21 cellular contexts compared by ENCODE assay signal in genomic region chr4:119116021-119116420, GRCh38. TPM values are rescaled to one million over a fixed set of nuclear protein-coding genes. Genes with fewer than 3 reads are reported as not detected.
A peak's percentile ranks its signal among the peaks of the same experiment; 100 is the strongest.
DNase-seq lines count a peak whose midpoint lies in the region; ATAC-seq and TF ChIP-seq lines count a peak whose summit lies in the region.
"Had no signal": no experiment of that assay in that cellular context is flagged by ENCODE, and none has a peak within 500 bp of the region (broad histone marks: within the 10 kb centered on the region; RNA-seq: fewer than 3 reads in every experiment).

No MANE protein-coding gene starts in this region.

- POLR2A ChIA-PET in PC-3 (lab: Charles Lee; ENCODE audit: unreplicated experiment), result no interaction called here

- H3K9ac ChIP-seq in adipocyte (ENCODE audit: low read length) (peak overlapping the region; percentile 77), neural progenitor cell (no peak overlapping the region), PC-3 (ENCODE audit: low read length) (no peak overlapping the region)

- intact Hi-C loops in PC-3 (cut with micrococcal nuclease), result no loop called here

- no peak for ATAC-seq in GM23338
- ATAC-seq in GM18517 (IDR thresholded peaks at IDR 0.05; ENCODE audit: unreplicated experiment), result no peak
- no peak for ATAC-seq in PC-3
- no peak for ATAC-seq in HG03135 (IDR thresholded peaks at IDR 0.05; ENCODE audit: unreplicated experiment)
- ATAC-seq: GM12878, HepG2 had no signal

- H3K9me2 ChIP-seq in GM23338 (ENCODE audit: insufficient read depth) (no peaks in the 10 kb centered on the region), PC-3 (replicated peaks; ENCODE audit: low read length) (no peaks in the 10 kb centered on the region)

- H3K36me3 Mint-ChIP-seq in GM23338 (ENCODE audit: low read depth), result no peaks in the 10 kb centered on the region
- H3K36me3 Mint-ChIP-seq in neural progenitor cell, result no peaks in the 10 kb centered on the region
- H3K36me3 Mint-ChIP-seq: IgD-negative memory B cell had no signal

- H3K27ac Mint-ChIP-seq in GM23338 (no peak overlapping the region), neural progenitor cell (no peak overlapping the region)
- H3K27ac Mint-ChIP-seq: CD4-positive, alpha-beta T cell; H9; IgD-negative memory B cell had no signal

- H3K9me3 ChIP-seq in adipocyte (ENCODE audit: control insufficient read depth, low read length) (no peaks in the 10 kb centered on the region), neural progenitor cell (ENCODE audit: low read depth) (no peaks in the 10 kb centered on the region), PC-3 (ENCODE audit: low read length) (no peaks in the 10 kb centered on the region)

- DNase-seq in COLO829 (ENCODE audit: low spot score) (peak; percentile 86), GM23338 (ENCODE audit: low spot score) (no peak), adipocyte (ENCODE audit: low read depth) (no peak), neural progenitor cell (ENCODE audit: low spot score) (no peak), DMS79 (lab: John Stamatoyannopoulos, UW) (no peak), PC-3 (no peak)
- DNase-seq: AML-193; Calu3; CD4-positive, alpha-beta T cell; DND-41; EL; H9; KBM-7 had no signal

- TF ChIP-seq CTCF in GM23338 (conservative IDR thresholded peaks at IDR 0.05; ENCODE audit: low read depth in 2 of 2) (no peak), neural progenitor cell (IDR thresholded peaks at IDR 0.05) (no peak), PC-3 (conservative IDR thresholded peaks at IDR 0.05; ENCODE audit: low read depth, low read length) (no peak)

- H3K4me3 Mint-ChIP-seq in GM23338 (no peak overlapping the region), neural progenitor cell (no peak overlapping the region)
- H3K4me3 Mint-ChIP-seq: CD4-positive, alpha-beta T cell; H9; IgD-negative memory B cell had no signal

- no TSS peak for BruUV-seq in PC-3 (replicated peaks; lab: Mats Ljungman, UMichigan)

- H3K9me3 Mint-ChIP-seq in GM23338 (no peaks in the 10 kb centered on the region), neural progenitor cell (no peaks in the 10 kb centered on the region)
- H3K9me3 Mint-ChIP-seq: CD4-positive, alpha-beta T cell; H9 had no signal

- H3F3A ChIP-seq in GM23338 (replicated peaks; ENCODE audit: low read depth), result no peaks in the 10 kb centered on the region
- no peaks in the 10 kb centered on the region for H3F3A ChIP-seq in neural progenitor cell (ENCODE audit: low read depth)
- H3F3A ChIP-seq in PC-3 (ENCODE audit: low read length, unreplicated experiment), result no peaks in the 10 kb centered on the region

- H3K4me1 ChIP-seq in GM23338 (ENCODE audit: insufficient read depth) (no peaks in the 10 kb centered on the region; the same call in 1 of the 2 replicates), adipocyte (ENCODE audit: control insufficient read depth, insufficient read depth, low read length) (peaks cover 46% of the 10 kb centered on the region), neural progenitor cell (no peaks in the 10 kb centered on the region), PC-3 (ENCODE audit: insufficient read depth, low read length) (peaks cover 13% of the 10 kb centered on the region)

- no peaks in the 10 kb centered on the region for H3K79me2 ChIP-seq in GM23338 (replicated peaks; ENCODE audit: insufficient read depth)
- H3K79me2 ChIP-seq in neural progenitor cell (ENCODE audit: low read depth), result no peaks in the 10 kb centered on the region
- H3K79me2 ChIP-seq in PC-3 (ENCODE audit: low read length), result no peaks in the 10 kb centered on the region

- H3K27me3 ChIP-seq in GM23338 (ENCODE audit: insufficient read depth) (no peaks in the 10 kb centered on the region), adipocyte (replicated peaks; ENCODE audit: control insufficient read depth, insufficient read depth, low read length) (no peaks in the 10 kb centered on the region), neural progenitor cell (no peaks in the 10 kb centered on the region), PC-3 (ENCODE audit: low read length) (no peaks in the 10 kb centered on the region)

- no peaks in the 10 kb centered on the region for H3K36me3 ChIP-seq in GM23338 (ENCODE audit: insufficient read depth)
- H3K36me3 ChIP-seq in adipocyte (ENCODE audit: control insufficient read depth, insufficient read depth, low read length, severe bottlenecking), result no peaks in the 10 kb centered on the region
- no peaks in the 10 kb centered on the region for H3K36me3 ChIP-seq in neural progenitor cell
- H3K36me3 ChIP-seq in PC-3 (ENCODE audit: low read depth, low read length), result no peaks in the 10 kb centered on the region

- peak overlapping the region; percentile 87 for H2AFZ ChIP-seq in GM23338
- peak overlapping the region; percentile 77 for H2AFZ ChIP-seq in neural progenitor cell (replicated peaks)
- no peak overlapping the region for H2AFZ ChIP-seq in PC-3 (ENCODE audit: low read length)

- H3K4me2 ChIP-seq in GM23338 (no peak overlapping the region), neural progenitor cell (no peak overlapping the region), PC-3 (ENCODE audit: low read length) (no peak overlapping the region)

- no peak overlapping the region for H3K27ac ChIP-seq in GM23338 (ENCODE audit: low read depth)
- H3K27ac ChIP-seq in neural progenitor cell, result no peak overlapping the region
- no peak overlapping the region for H3K27ac ChIP-seq in PC-3 (ENCODE audit: low read length)
- H3K27ac ChIP-seq: C4-2B had no signal

- no peak overlapping the region for H3K4me3 ChIP-seq in GM23338
- no peak overlapping the region for H3K4me3 ChIP-seq in adipocyte (ENCODE audit: low read length)
- H3K4me3 ChIP-seq in neural progenitor cell, result no peak overlapping the region
- H3K4me3 ChIP-seq in PC-3 (ENCODE audit: low read length), result no peak overlapping the region
- H3K4me3 ChIP-seq: GM12878 had no signal

- no peaks in the 10 kb centered on the region for H3K4me1 Mint-ChIP-seq in GM23338
- peaks cover 2% of the 10 kb centered on the region for H3K4me1 Mint-ChIP-seq in neural progenitor cell
- H3K4me1 Mint-ChIP-seq: IgD-negative memory B cell had no signal

- H4K20me1 ChIP-seq in GM23338 (replicated peaks; ENCODE audit: insufficient read depth) (no peaks in the 10 kb centered on the region), neural progenitor cell (ENCODE audit: low read depth) (no peaks in the 10 kb centered on the region), PC-3 (ENCODE audit: low read length) (no peaks in the 10 kb centered on the region)

- H3K27me3 Mint-ChIP-seq in GM23338 (ENCODE audit: insufficient read depth, low read depth, poor library complexity) (no peaks in the 10 kb centered on the region), neural progenitor cell (ENCODE audit: insufficient read depth, low read depth) (no peaks in the 10 kb centered on the region)
- H3K27me3 Mint-ChIP-seq: CD4-positive, alpha-beta T cell had no signal

- CTCF ChIA-PET in PC-3 (lab: Charles Lee), result no interaction called here

TF ChIP-seq in GM23338, 12 proteins besides CTCF, POLR2A, EP300 and RAD21 (continues in another document):
- TF ChIP-seq ZNF114 (CRISPR knock-in tag; IDR thresholded peaks at IDR 0.05) (no peak), NANOG (IDR thresholded peaks at IDR 0.05; ENCODE audit: borderline replicate concordance) (no peak), POLR2AphosphoS5 (IDR thresholded peaks at IDR 0.05; ENCODE audit: low read depth) (no peak)

RNA-seq across cellular contexts. Expression of gene MYOZ2, which starts 19.6 kb away (rescaled TPM):
- total RNA-seq in GM23338 (2014; rRNA removed; shearing (Covaris generic)), result not detected in 2 replicates
- polyA plus RNA-seq in GM23338 (2016; fragmentation: Nextera tagmentation; extraction: Ambion mirVana), result 0.10 TPM in 1 of 2 replicates, not detected in the other
- total RNA-seq in neural progenitor cell (ENCODE audit: low replicate concordance) (not detected in 2 replicates), PC-3 (2014; rRNA removed) (not detected in 2 replicates)
- total RNA-seq: Calu3; CD4-positive, alpha-beta T cell; G401; GM12878; H1; H9; HepG2 had no signal
- polyA plus RNA-seq: GM12878, H1, IgD-negative memory B cell had no signal
